In the genomic region with DNA sequence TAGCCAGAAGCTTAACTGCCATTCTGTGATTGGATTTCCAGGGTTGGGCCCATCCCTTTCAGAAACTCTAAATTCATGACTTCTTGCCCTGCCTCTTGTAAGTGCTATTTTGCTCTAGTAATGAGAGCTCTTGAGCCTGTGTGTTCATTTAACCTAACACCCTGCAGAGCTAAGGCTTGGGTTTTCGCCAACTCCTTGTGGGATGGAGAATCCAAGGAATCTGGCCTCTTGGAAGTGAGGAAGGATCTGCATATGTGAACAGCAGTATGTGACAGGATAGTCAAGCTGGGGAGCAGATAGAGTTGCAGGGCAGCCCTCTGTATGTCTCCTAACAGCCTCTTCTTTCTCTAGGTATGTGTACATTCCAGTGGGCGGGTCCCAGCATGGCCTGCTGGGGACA, we compare ENCODE assay signal across 21 cellular contexts.
A peak's percentile ranks its signal among the peaks of the same experiment; 100 is the strongest.
DNase-seq lines count a peak whose midpoint lies in the region; ATAC-seq, FAIRE-seq and TF ChIP-seq lines count a peak whose summit lies in the region.
"Had no signal": no experiment of that assay in that cellular context is flagged by ENCODE, and none has a peak within 500 bp of the region (broad histone marks: within the 10 kb centered on the region; RNA-seq: fewer than 3 reads in every experiment).

No MANE protein-coding gene starts in this region.

- H3K18ac ChIP-seq in trophoblast cell (ENCODE audit: low read length): no peak overlapping the region

- H3K79me2 ChIP-seq in trophoblast cell (ENCODE audit: control insufficient read depth, insufficient read depth, low read length, poor library complexity): no peaks in the 10 kb centered on the region

- no peak for FAIRE-seq in RCC 7860 (lab: Jason Lieb, UNC)
- FAIRE-seq: colon had no signal

- TF ChIP-seq CTCF in fibroblast of mammary gland (conservative IDR thresholded peaks at IDR 0.05; ENCODE audit: control insufficient read depth, insufficient read depth, low read depth, low read length): no peak

- H3K4me3 ChIP-seq in fibroblast of mammary gland (ENCODE audit: control insufficient read depth, low read depth, low read length) (no peak overlapping the region), trophoblast cell (ENCODE audit: low read depth, low read length) (no peak overlapping the region)
- H3K4me3 ChIP-seq: adrenal gland; BLaER1 treated with 17β-estradiol and CSF1 and Interleukin-3, amounts not matched to agents 10 nM and 100 nM; spleen; tibial nerve had no signal

- H2BK12ac ChIP-seq in trophoblast cell (ENCODE audit: low read length): no peak overlapping the region

- no peaks in the 10 kb centered on the region for H3K36me3 ChIP-seq in trophoblast cell (ENCODE audit: control insufficient read depth in 1 of 2, insufficient read depth in 2 of 2, low read length in 2 of 2)
- H3K36me3 ChIP-seq: adrenal gland; BLaER1 treated with 17β-estradiol and CSF1 and Interleukin-3, amounts not matched to agents 10 nM and 100 nM had no signal

- H3K4ac ChIP-seq in trophoblast cell (ENCODE audit: low read depth, low read length): no peak overlapping the region

- WGBS in trophoblast cell (ENCODE audit: extremely low coverage, insufficient coverage, insufficient read length): no CpG with 5 or more reads among the region's 2 CpGs

- peak; percentile 37 for DNase-seq in GM04504 (ENCODE audit: low read depth)
- DNase-seq in RCC 7860 (ENCODE audit: low spot score): peak; percentile 11
- peak; percentile 8 for DNase-seq in fibroblast of mammary gland (ENCODE audit: low read depth)
- DNase-seq in trophoblast cell: no peak
- no peak for DNase-seq in SKM-1 treated with dmso at 0.1 percent for 144 hours (lab: John Stamatoyannopoulos, UW; ENCODE audit: unreplicated experiment)
- DNase-seq in SHP77 (lab: John Stamatoyannopoulos, UW): no peak
- DNase-seq: activated CD4-positive, CD25-positive, alpha-beta regulatory T cell treated with anti-CD3 and anti-CD28 coated beads, Interleukin-2, amount 50 U/mL, for 72 hours; activated effector memory CD4-positive, alpha-beta T cell treated with Interleukin-2 at 50 U/mL for 16 hours; adrenal gland; DMS53; immature natural killer cell; mammary epithelial cell; NCI-H1417 treated with DMSO at 0.1 percent for 48 hours; spleen; T-helper 9 cell had no signal

- H2AK5ac ChIP-seq in trophoblast cell (ENCODE audit: low read length): no peak overlapping the region

- H4K91ac ChIP-seq in trophoblast cell (ENCODE audit: low read depth, low read length): no peak overlapping the region

- no peak overlapping the region for H4K8ac ChIP-seq in trophoblast cell (ENCODE audit: low read depth, low read length)

- H3K27ac ChIP-seq in trophoblast cell (ENCODE audit: low read depth, low read length): no peak overlapping the region
- H3K27ac ChIP-seq: adrenal gland; BLaER1 treated with 17β-estradiol and CSF1 and Interleukin-3, amounts not matched to agents 10 nM and 100 nM; spleen; tibial nerve had no signal

- ATAC-seq in HG03139 (IDR thresholded peaks at IDR 0.05; ENCODE audit: unreplicated experiment) (no peak), GM21737 (IDR thresholded peaks at IDR 0.05; ENCODE audit: unreplicated experiment) (no peak)
- ATAC-seq: stimulated activated memory B cell treated with anti-CD40 and anti-IgM and Interleukin-4, amounts not matched to agents 10 μg/mL and 1 μg/mL and 100 μg/mL, for 72 hours had no signal

- no peak overlapping the region for H2BK5ac ChIP-seq in trophoblast cell (ENCODE audit: low read depth, low read length, poor library complexity)

- H4K12ac ChIP-seq in trophoblast cell (ENCODE audit: low read depth, low read length): no peak overlapping the region

- H3K23ac ChIP-seq in trophoblast cell (ENCODE audit: low read length): no peak overlapping the region

- peak overlapping the region; percentile 33 for H3K9ac ChIP-seq in trophoblast cell (ENCODE audit: low read length)
- H3K9ac ChIP-seq: BLaER1 treated with 17β-estradiol and CSF1 and Interleukin-3, amounts not matched to agents 10 nM and 100 nM had no signal

- H3K4me1 ChIP-seq in trophoblast cell (ENCODE audit: control insufficient read depth in 1 of 2, insufficient read depth in 2 of 2, low read length in 2 of 2): peaks cover under 1% of the 10 kb centered on the region in 2 experiments
- H3K4me1 ChIP-seq: adrenal gland; BLaER1 treated with 17β-estradiol and CSF1 and Interleukin-3, amounts not matched to agents 10 nM and 100 nM; spleen had no signal

- H3K79me1 ChIP-seq in trophoblast cell (ENCODE audit: low read length): peaks cover 1% of the 10 kb centered on the region

- no peak overlapping the region for H3K14ac ChIP-seq in trophoblast cell (ENCODE audit: low read length)

- H3K4me2 ChIP-seq in trophoblast cell (ENCODE audit: low read length): no peak overlapping the region
- H3K4me2 ChIP-seq: BLaER1 treated with 17β-estradiol and CSF1 and Interleukin-3, amounts not matched to agents 10 nM and 100 nM had no signal

- H3K27me3 ChIP-seq in trophoblast cell (ENCODE audit: insufficient read depth, low read length): no peaks in the 10 kb centered on the region
- H3K27me3 ChIP-seq: adrenal gland; BLaER1 treated with 17β-estradiol and CSF1 and Interleukin-3, amounts not matched to agents 10 nM and 100 nM; spleen; tibial nerve had no signal

- H2AFZ ChIP-seq in trophoblast cell (ENCODE audit: insufficient read depth, low read length, poor library complexity): no peak overlapping the region

- peaks cover 5% of the 10 kb centered on the region for H3K9me3 ChIP-seq in trophoblast cell (ENCODE audit: insufficient read depth, low read depth, low read length)
- H3K9me3 ChIP-seq: adrenal gland had no signal

- H2BK120ac ChIP-seq in trophoblast cell (ENCODE audit: insufficient read depth, low read length, poor library complexity): no peak overlapping the region

Comparison
In these comparisons a context has a peak if more than half of its experiments do, and no peak if none do; other contexts are left out.
1. DNase-seq: peak in GM04504 (single experiment), RCC 7860 (single experiment) and fibroblast of mammary gland (single experiment); none in trophoblast cell (0 of 2), SKM-1 treated with dmso at 0.1 percent for 144 hours (single experiment) and SHP77 (0 of 2).